Comparison of ENCODE assay signal across 9 cellular contexts in genomic region chr1:114108741-114109255, GRCh38.
A peak's percentile ranks its signal among the peaks of the same experiment; 100 is the strongest.
DNase-seq lines count a peak whose midpoint lies in the region; ATAC-seq and TF ChIP-seq lines count a peak whose summit lies in the region.
"Had no signal": no experiment of that assay in that cellular context is flagged by ENCODE, and none has a peak within 500 bp of the region (broad histone marks: within the 10 kb centered on the region; RNA-seq: fewer than 3 reads in every experiment).

No MANE protein-coding gene starts in this region.

- no peak for TF ChIP-seq CTCF in astrocyte of the spinal cord (IDR thresholded peaks at IDR 0.05; ENCODE audit: low read depth, low read length)

- no peak overlapping the region for H3K4me3 ChIP-seq in astrocyte of the spinal cord (ENCODE audit: low read depth, low read length)

- DNase-seq in EH (ENCODE audit: low read depth) (peak; percentile 41), astrocyte of the spinal cord (ENCODE audit: low read depth, low spot score) (peak; percentile 73), NCI-H526 (lab: John Stamatoyannopoulos, UW) (no peak), NCI-H1417 (lab: John Stamatoyannopoulos, UW) (no peak), GF-D8 (lab: John Stamatoyannopoulos, UW) (no peak)
- no peak for DNase-seq in activated naive CD4-positive, alpha-beta T cell (lab: John Stamatoyannopoulos, UW)
- DNase-seq: activated naive CD8-positive, alpha-beta T cell treated with anti-CD3 and anti-CD28 coated beads, Interleukin-2, amount 10 ng/mL, durations not matched to agents 7 days and 5 days had no signal

- in situ Hi-C loops in astrocyte of the spinal cord (cut with HindIII; ENCODE audit: low sequenced_read_pairs) = no loop called here

- ATAC-seq in GM19397 (IDR thresholded peaks at IDR 0.05; ENCODE audit: unreplicated experiment) (peak; percentile 72), HG03097 (IDR thresholded peaks at IDR 0.05; ENCODE audit: low FRiP score, unreplicated experiment) (peak; percentile 58)

Comparison
In these comparisons a context has a peak if more than half of its experiments do, and no peak if none do; other contexts are left out.
1. DNase-seq: peak in EH (single experiment) and astrocyte of the spinal cord (single experiment); none in NCI-H526 (0 of 2), activated naive CD4-positive, alpha-beta T cell (0 of 4), NCI-H1417 (0 of 3) and GF-D8 (single experiment).